1 cellular context compared by ENCODE assay signal in genomic region chr5:162785673-162786072, GRCh38.
TF ChIP-seq lines count a peak whose summit lies in the region.

No MANE protein-coding gene starts in this region.

TF ChIP-seq in IMR-90, 13 proteins besides CTCF, POLR2A, EP300 and RAD21 (continued from another document):
- TF ChIP-seq, protein P1, sequence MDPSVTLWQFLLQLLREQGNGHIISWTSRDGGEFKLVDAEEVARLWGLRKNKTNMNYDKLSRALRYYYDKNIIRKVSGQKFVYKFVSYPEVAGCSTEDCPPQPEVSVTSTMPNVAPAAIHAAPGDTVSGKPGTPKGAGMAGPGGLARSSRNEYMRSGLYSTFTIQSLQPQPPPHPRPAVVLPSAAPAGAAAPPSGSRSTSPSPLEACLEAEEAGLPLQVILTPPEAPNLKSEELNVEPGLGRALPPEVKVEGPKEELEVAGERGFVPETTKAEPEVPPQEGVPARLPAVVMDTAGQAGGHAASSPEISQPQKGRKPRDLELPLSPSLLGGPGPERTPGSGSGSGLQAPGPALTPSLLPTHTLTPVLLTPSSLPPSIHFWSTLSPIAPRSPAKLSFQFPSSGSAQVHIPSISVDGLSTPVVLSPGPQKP (IDR thresholded peaks at IDR 0.05; ENCODE audit: borderline replicate concordance, low read depth, low read length) = no peak
TF ChIP-seq in IMR-90: peak in this region for 1.
